31 cellular contexts compared by ENCODE assay signal in the genomic region with DNA sequence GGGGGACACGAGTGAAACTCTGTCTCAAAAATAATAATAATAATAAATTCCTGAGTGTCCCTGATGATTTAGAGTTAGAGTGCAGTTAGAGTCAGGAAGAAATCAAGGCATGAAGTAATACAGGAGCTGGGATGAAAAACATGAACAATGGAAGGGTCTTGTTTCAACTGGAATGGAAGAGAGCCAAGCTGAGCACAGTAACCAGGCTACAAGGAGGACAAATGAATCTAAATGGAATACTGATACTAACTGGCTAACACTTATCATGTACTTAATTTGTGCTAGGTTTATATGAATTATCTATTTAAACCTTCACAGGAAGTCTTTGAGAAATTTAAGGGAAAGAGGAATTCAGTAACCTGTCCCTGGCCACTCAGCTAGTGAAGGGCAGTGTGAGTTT.
"Had no signal": no experiment of that assay in that cellular context is flagged by ENCODE, and none has a peak within 500 bp of the region (broad histone marks: within the 10 kb centered on the region; RNA-seq: fewer than 3 reads in every experiment).

No MANE protein-coding gene starts in this region.

- H3K4me1 ChIP-seq: ascending aorta, foreskin keratinocyte, lower lobe of right lung, right atrium auricular region had no signal

- ATAC-seq: activated CD4-positive, CD25-positive, alpha-beta regulatory T cell treated with anti-CD3 and anti-CD28 coated beads, Interleukin-2, amount 50 U/mL, for 24 hours; esophagus mucosa; foreskin keratinocyte; heart right ventricle; left lobe of liver; lower lobe of right lung; stimulated activated naive B cell treated with anti-CD40 and anti-IgM and Interleukin-4, amounts not matched to agents 10 μg/mL and 1 μg/mL and 100 μg/mL, for 72 hours; T-helper 17 cell had no signal

- H3K27me3 ChIP-seq: ascending aorta, cardiac muscle cell, foreskin keratinocyte, heart right ventricle, neutrophil, right atrium auricular region, stomach, transverse colon had no signal

- H3K27me3 Mint-ChIP-seq: activated naive CD8-positive, alpha-beta T cell treated with anti-CD3 and anti-CD28 coated beads, Interleukin-2, amount 10 ng/mL, durations not matched to agents 7 days and 5 days; progenitor cell of endocrine pancreas; stimulated activated naive B cell treated with anti-CD40 and anti-IgM and Interleukin-4, amounts not matched to agents 10 μg/mL and 1 μg/mL and 100 μg/mL, for 72 hours; T-helper 17 cell had no signal

- H3K4me3 ChIP-seq: ascending aorta, cardiac muscle cell, heart right ventricle, lower lobe of right lung, right atrium auricular region, stomach, transverse colon had no signal

- DNase-seq: activated CD4-positive, alpha-beta T cell treated with anti-CD3 and anti-CD28 coated beads for 48 hours; activated CD4-positive, alpha-beta T cell treated with anti-CD3 and anti-CD28 coated beads, Interleukin-2, amount 50 U/mL, for 48 hours; activated CD8-positive, alpha-beta memory T cell treated with anti-CD3 and anti-CD28 coated beads for 24 hours; activated effector memory CD4-positive, alpha-beta T cell treated with anti-CD3 and anti-CD28 coated beads, Interleukin-2, amount 50 U/mL, for 16 hours; activated naive CD4-positive, alpha-beta T cell treated with anti-CD3 and anti-CD28 coated beads for 36 hours; activated naive CD8-positive, alpha-beta T cell treated with anti-CD3 and anti-CD28 coated beads, Interleukin-2, amount 10 ng/mL, durations not matched to agents 7 days and 5 days; cortex of kidney; foreskin keratinocyte; heart right ventricle; kidney glomerular epithelial cell; lower lobe of right lung; mesendoderm; stimulated activated CD4-positive, alpha-beta T cell treated with anti-CD3 and anti-CD28 coated beads, Interleukin-15, amount 100 ng/mL, for 24 hours; stimulated activated CD4-positive, alpha-beta T cell treated with anti-CD3 and anti-CD28 coated beads, Interleukin-2, amount 100 ng/mL, for 24 hours; stimulated activated naive B cell treated with anti-CD40 and anti-IgM and Interleukin-4, amounts not matched to agents 10 μg/mL and 1 μg/mL and 100 μg/mL, for 72 hours; stomach; T-helper 17 cell; T1000; transverse colon; WERI-Rb-1 had no signal

- H3K36me3 ChIP-seq: ascending aorta, cardiac muscle cell, heart right ventricle, lower lobe of right lung, neutrophil, right atrium auricular region, stomach, transverse colon, WERI-Rb-1 had no signal

- H3K9me3 ChIP-seq: ascending aorta, heart right ventricle, lower lobe of right lung, neutrophil, right atrium auricular region, stomach, transverse colon had no signal

- H3K27ac ChIP-seq: ascending aorta, cardiac muscle cell, foreskin keratinocyte, heart right ventricle, lower lobe of right lung, neutrophil, right atrium auricular region, stomach, transverse colon, WERI-Rb-1 had no signal

- H3K4me1 Mint-ChIP-seq: nephron had no signal

- H3K9me3 Mint-ChIP-seq: activated naive CD4-positive, alpha-beta T cell treated with anti-CD3 and anti-CD28 coated beads for 36 hours; activated naive CD8-positive, alpha-beta T cell treated with anti-CD3 and anti-CD28 coated beads, Interleukin-2, amount 10 ng/mL, durations not matched to agents 7 days and 5 days; activated T-helper 1 cell treated with anti-CD3 and anti-CD28 coated beads, Interleukin-12 subunit alpha, Interleukin-12 subunit beta, Interleukin-2, Interleukin-4 antibody, amounts not matched to agents 30 ng/mL and 10 ng/mL and 1 ng/mL, durations not matched to agents 14 hours and 24 hours and 36 hours; brain; nephron; stimulated activated naive B cell treated with anti-CD40 and anti-IgM and Interleukin-4, amounts not matched to agents 10 μg/mL and 1 μg/mL and 100 μg/mL, for 72 hours had no signal

- H3K27ac Mint-ChIP-seq: activated naive CD4-positive, alpha-beta T cell treated with anti-CD3 and anti-CD28 coated beads for 36 hours; activated naive CD8-positive, alpha-beta T cell treated with anti-CD3 and anti-CD28 coated beads, Interleukin-2, amount 10 ng/mL, durations not matched to agents 7 days and 5 days; activated T-helper 1 cell treated with anti-CD3 and anti-CD28 coated beads, Interleukin-12 subunit alpha, Interleukin-12 subunit beta, Interleukin-2, Interleukin-4 antibody, amounts not matched to agents 30 ng/mL and 10 ng/mL and 1 ng/mL, durations not matched to agents 14 hours and 24 hours and 36 hours; brain; nephron; progenitor cell of endocrine pancreas; stimulated activated naive B cell treated with anti-CD40 and anti-IgM and Interleukin-4, amounts not matched to agents 10 μg/mL and 1 μg/mL and 100 μg/mL, for 72 hours; T-helper 17 cell had no signal

- H3K4me3 Mint-ChIP-seq: activated naive CD4-positive, alpha-beta T cell treated with anti-CD3 and anti-CD28 coated beads for 36 hours; activated naive CD8-positive, alpha-beta T cell treated with anti-CD3 and anti-CD28 coated beads, Interleukin-2, amount 10 ng/mL, durations not matched to agents 7 days and 5 days; activated T-helper 1 cell treated with anti-CD3 and anti-CD28 coated beads, Interleukin-12 subunit alpha, Interleukin-12 subunit beta, Interleukin-2, Interleukin-4 antibody, amounts not matched to agents 30 ng/mL and 10 ng/mL and 1 ng/mL, durations not matched to agents 14 hours and 24 hours and 36 hours; brain; nephron; stimulated activated naive B cell treated with anti-CD40 and anti-IgM and Interleukin-4, amounts not matched to agents 10 μg/mL and 1 μg/mL and 100 μg/mL, for 72 hours; T-helper 17 cell had no signal
